Comparison of ENCODE assay signal across 22 cellular contexts in the genomic region with DNA sequence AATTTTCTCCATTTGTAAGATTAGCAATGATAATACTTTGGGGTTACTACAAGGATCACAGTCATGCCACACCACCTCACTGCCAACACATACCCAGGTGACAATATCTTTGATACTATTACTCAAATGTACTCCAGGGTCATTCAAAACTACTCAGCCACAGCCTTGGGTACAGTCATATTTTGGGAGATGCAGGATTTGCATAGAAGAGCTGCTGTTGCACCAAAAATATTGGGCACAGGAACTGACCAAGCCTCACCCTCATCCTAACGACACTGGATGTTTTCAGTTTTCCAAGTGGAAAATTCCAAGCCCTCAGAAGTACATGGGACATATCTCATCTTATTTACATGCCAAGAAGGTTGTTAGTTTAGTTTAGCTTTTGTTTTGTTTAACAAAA.
DNase-seq lines count a peak whose midpoint lies in the region; ATAC-seq and TF ChIP-seq lines count a peak whose summit lies in the region.
"Had no signal": no experiment of that assay in that cellular context is flagged by ENCODE, and none has a peak within 500 bp of the region (broad histone marks: within the 10 kb centered on the region; RNA-seq: fewer than 3 reads in every experiment).

No MANE protein-coding gene starts in this region.

- H3K4me3 Mint-ChIP-seq in CD4-positive, alpha-beta T cell = no peak overlapping the region
- H3K4me3 Mint-ChIP-seq: activated naive CD4-positive, alpha-beta T cell treated with anti-CD3 and anti-CD28 coated beads, Interleukin-2, amount 50 U/mL, for 24 hours; activated T-cell treated with anti-CD3 and anti-CD28 coated beads, Interleukin-2, amount 50 U/mL, for 24 hours; dendritic cell treated with granulocyte-macrophage colony-stimulating factor and Interleukin-4, amounts not matched to agents 40 ng/mL and 50 ng/mL, for 4 days had no signal

- no peaks in the 10 kb centered on the region for H3K79me2 ChIP-seq in OCI-LY3 (ENCODE audit: low read length)

- peak overlapping the region; percentile 58 for H3K4me2 ChIP-seq in OCI-LY3 (ENCODE audit: low read length)

- peaks cover 2% of the 10 kb centered on the region for H3K9me3 Mint-ChIP-seq in CD4-positive, alpha-beta T cell
- H3K9me3 Mint-ChIP-seq: activated naive CD4-positive, alpha-beta T cell treated with anti-CD3 and anti-CD28 coated beads, Interleukin-2, amount 50 U/mL, for 24 hours; activated T-cell treated with anti-CD3 and anti-CD28 coated beads, Interleukin-2, amount 50 U/mL, for 24 hours had no signal

- intact Hi-C loops in right cardiac atrium (cut with DNase I) = no loop called here
- intact Hi-C loops in tibial artery (cut with DNase I; ENCODE audit: low total_unique reads) = no loop called here
- intact Hi-C loops in CD4-positive, alpha-beta T cell (cut with DNase I, micrococcal nuclease) = no loop called here

- WGBS in right cardiac atrium = 4% methylated on average over 1 of the region's 1 CpG

- H3K27ac ChIP-seq in OCI-LY3 (ENCODE audit: low read length) (no peak overlapping the region), right cardiac atrium (ENCODE audit: low read length) (peak overlapping the region; percentile 20), tibial artery (peak overlapping the region; percentile 10 to 33)
- H3K27ac ChIP-seq in CD4-positive, alpha-beta T cell (ENCODE audit: low read depth, low read length) = no peak overlapping the region
- H3K27ac ChIP-seq: body of pancreas, neutrophil, upper lobe of right lung had no signal

- no peaks in the 10 kb centered on the region for H3K27me3 Mint-ChIP-seq in CD4-positive, alpha-beta T cell
- H3K27me3 Mint-ChIP-seq: activated naive CD4-positive, alpha-beta T cell treated with anti-CD3 and anti-CD28 coated beads, Interleukin-2, amount 50 U/mL, for 24 hours; activated T-cell treated with anti-CD3 and anti-CD28 coated beads, Interleukin-2, amount 50 U/mL, for 24 hours; dendritic cell treated with granulocyte-macrophage colony-stimulating factor and Interleukin-4, amounts not matched to agents 40 ng/mL and 50 ng/mL, for 4 days had no signal

- no peak overlapping the region for H2AFZ ChIP-seq in OCI-LY3 (ENCODE audit: low read depth, low read length)

- H3K9me3 ChIP-seq in OCI-LY3 (ENCODE audit: insufficient read depth, low read length) (no peaks in the 10 kb centered on the region), right cardiac atrium (ENCODE audit: control insufficient read depth, low read length) (no peaks in the 10 kb centered on the region), tibial artery (no peaks in the 10 kb centered on the region)
- no peaks in the 10 kb centered on the region for H3K9me3 ChIP-seq in CD4-positive, alpha-beta T cell (ENCODE audit: control insufficient read depth, low read length)
- H3K9me3 ChIP-seq: body of pancreas, neutrophil, upper lobe of right lung had no signal

- POLR2A ChIA-PET in CD4-positive, alpha-beta T cell (lab: Charles Lee) = no interaction called here

- no peaks in the 10 kb centered on the region for H3K36me3 Mint-ChIP-seq in CD4-positive, alpha-beta T cell (ENCODE audit: low read depth)
- H3K36me3 Mint-ChIP-seq: activated naive CD4-positive, alpha-beta T cell treated with anti-CD3 and anti-CD28 coated beads, Interleukin-2, amount 50 U/mL, for 24 hours had no signal

- no peaks in the 10 kb centered on the region for H3K27me3 ChIP-seq in OCI-LY3 (ENCODE audit: low read depth, low read length)
- no peaks in the 10 kb centered on the region for H3K27me3 ChIP-seq in right cardiac atrium (ENCODE audit: control insufficient read depth, insufficient read depth)
- H3K27me3 ChIP-seq in tibial artery = no peaks in the 10 kb centered on the region
- H3K27me3 ChIP-seq in CD4-positive, alpha-beta T cell (ENCODE audit: control insufficient read depth, insufficient read depth, low read length) = no peaks in the 10 kb centered on the region
- H3K27me3 ChIP-seq: body of pancreas, neutrophil, upper lobe of right lung had no signal

- H3K36me3 ChIP-seq in OCI-LY3 (replicated peaks; ENCODE audit: low read depth, low read length) (no peaks in the 10 kb centered on the region), tibial artery (no peaks in the 10 kb centered on the region)
- H3K36me3 ChIP-seq: neutrophil, upper lobe of right lung had no signal

- DNase-seq in right cardiac atrium (no peak), tibial artery (no peak), cerebellar nuclear complex (lab: John Stamatoyannopoulos, UW) (no peak), H4 (ENCODE audit: low spot score) (no peak), hepatic stellate cell (ENCODE audit: low spot score) (no peak)
- no peak for DNase-seq in CD4-positive, alpha-beta T cell
- DNase-seq: activated T-cell treated with anti-CD3 and anti-CD28 coated beads, Interleukin-2, amount 50 U/mL, for 24 hours; body of pancreas; DND-41; kidney glomerular epithelial cell; MM.1S; NCI-H1694 treated with DMSO at 0.1 percent for 48 hours; NCI-H226; RPMI8226; stimulated activated naive CD4-positive, alpha-beta T cell treated with Interleukin-2 at 50 U/mL for 16 hours; upper lobe of right lung had no signal

- H3K4me3 ChIP-seq in OCI-LY3 (ENCODE audit: low read length) (peak overlapping the region; percentile 22; the same call in 1 of the 2 replicates), right cardiac atrium (ENCODE audit: low read length) (peak overlapping the region; percentile 27), tibial artery (no peak overlapping the region)
- H3K4me3 ChIP-seq: body of pancreas, upper lobe of right lung had no signal

- H3K27ac Mint-ChIP-seq in CD4-positive, alpha-beta T cell = no peak overlapping the region
- H3K27ac Mint-ChIP-seq: activated naive CD4-positive, alpha-beta T cell treated with anti-CD3 and anti-CD28 coated beads, Interleukin-2, amount 50 U/mL, for 24 hours; activated T-cell treated with anti-CD3 and anti-CD28 coated beads, Interleukin-2, amount 50 U/mL, for 24 hours; dendritic cell treated with granulocyte-macrophage colony-stimulating factor and Interleukin-4, amounts not matched to agents 40 ng/mL and 50 ng/mL, for 4 days had no signal

- no peak overlapping the region for H3K9ac ChIP-seq in OCI-LY3 (ENCODE audit: low read length)

- ATAC-seq in GM19463 (IDR thresholded peaks at IDR 0.05; ENCODE audit: unreplicated experiment) (peak; percentile 46), right cardiac atrium (peak; percentile 78 to 79)
- no peak for ATAC-seq in CD4-positive, alpha-beta T cell (ENCODE audit: poor library complexity)
- ATAC-seq: body of pancreas, HepG2, upper lobe of right lung had no signal

- H3K4me1 ChIP-seq in OCI-LY3 (ENCODE audit: low read length) (peaks cover 11% of the 10 kb centered on the region), right cardiac atrium (ENCODE audit: control insufficient read depth, insufficient read depth, low read length) (peaks cover 10% of the 10 kb centered on the region), tibial artery (peaks cover 0 to 30% (median 8%) of the 10 kb centered on the region in 4 donors)
- H3K4me1 ChIP-seq: body of pancreas had no signal

- CTCF ChIA-PET in CD4-positive, alpha-beta T cell (lab: Charles Lee) = no interaction called here

- TF ChIP-seq CTCF in OCI-LY3 (IDR thresholded peaks at IDR 0.05; ENCODE audit: low read depth, low read length) (no peak), tibial artery (IDR thresholded peaks at IDR 0.05) (no peak)
- TF ChIP-seq CTCF in CD4-positive, alpha-beta T cell (IDR thresholded peaks at IDR 0.05) = no peak

- H3K4me1 Mint-ChIP-seq in CD4-positive, alpha-beta T cell (ENCODE audit: low read depth) = no peaks in the 10 kb centered on the region
- H3K4me1 Mint-ChIP-seq: activated naive CD4-positive, alpha-beta T cell treated with anti-CD3 and anti-CD28 coated beads, Interleukin-2, amount 50 U/mL, for 24 hours had no signal

- H4K20me1 ChIP-seq in OCI-LY3 (ENCODE audit: insufficient read depth, low read length) = no peaks in the 10 kb centered on the region

Comparison
In these comparisons a context has a peak if more than half of its experiments do, and no peak if none do; other contexts are left out.
1. H3K27ac ChIP-seq: peak in right cardiac atrium (single experiment) and tibial artery (2 of 2); none in OCI-LY3 (single experiment) and CD4-positive, alpha-beta T cell (single experiment).
2. H3K4me3 ChIP-seq: peak in OCI-LY3 (single experiment) and right cardiac atrium (single experiment); none in tibial artery (0 of 2).